ENCODE assay signal across 36 cellular contexts in genomic region chr22:45928726-45929359, GRCh38. TPM values are rescaled to one million over a fixed set of nuclear protein-coding genes. Genes with fewer than 3 reads are reported as not detected.
"Had no signal": no experiment of that assay in that cellular context is flagged by ENCODE, and none has a peak within 500 bp of the region (broad histone marks: within the 10 kb centered on the region; RNA-seq: fewer than 3 reads in every experiment).

No MANE protein-coding gene starts in this region.

- H3K27ac ChIP-seq: ascending aorta, breast epithelium, coronary artery, epithelial cell of prostate, esophagus squamous epithelium, gastroesophageal sphincter, heart right ventricle, WERI-Rb-1 had no signal

- H3K27me3 Mint-ChIP-seq: activated CD4-positive, alpha-beta T cell treated with anti-CD3 and anti-CD28 coated beads, Interleukin-2, amount 10 ng/mL, durations not matched to agents 24 days and 14 days; activated CD8-positive, alpha-beta memory T cell treated with anti-CD3 and anti-CD28 coated beads, Interleukin-2, amount 10 ng/mL, durations not matched to agents 7 days and 5 days had no signal

- H3K27me3 ChIP-seq: ascending aorta, breast epithelium had no signal

- H3K4me3 ChIP-seq: ascending aorta, breast epithelium, coronary artery, esophagus squamous epithelium, gastroesophageal sphincter, heart right ventricle had no signal

- H3K36me3 Mint-ChIP-seq: activated CD4-positive, alpha-beta memory T cell treated with anti-CD3 and anti-CD28 coated beads for 36 hours; activated CD8-positive, alpha-beta memory T cell treated with anti-CD3 and anti-CD28 coated beads, Interleukin-2, amount 10 ng/mL, durations not matched to agents 7 days and 5 days; activated naive CD4-positive, alpha-beta T cell treated with anti-CD3 and anti-CD28 coated beads, Interleukin-2, amount 10 ng/mL, durations not matched to agents 7 days and 5 days; activated naive CD4-positive, alpha-beta T cell treated with anti-CD3 and anti-CD28 coated beads, Interleukin-2, amount 50 U/mL, for 72 hours; activated naive CD8-positive, alpha-beta T cell treated with anti-CD3 and anti-CD28 coated beads, Interleukin-2, amount 10 ng/mL, durations not matched to agents 7 days and 5 days; brain had no signal

- H3K27ac Mint-ChIP-seq: activated B cell treated with CpG ODN at 0.5 μM for 24 hours; activated CD4-positive, alpha-beta memory T cell treated with anti-CD3 and anti-CD28 coated beads for 36 hours; activated CD4-positive, alpha-beta T cell treated with anti-CD3 and anti-CD28 coated beads for 36 hours; activated CD4-positive, alpha-beta T cell treated with anti-CD3 and anti-CD28 coated beads, Interleukin-2, amount 10 ng/mL, durations not matched to agents 24 days and 14 days; activated CD8-positive, alpha-beta memory T cell treated with anti-CD3 and anti-CD28 coated beads, Interleukin-2, amount 10 ng/mL, durations not matched to agents 7 days and 5 days; activated CD8-positive, alpha-beta T cell treated with anti-CD3 and anti-CD28 coated beads, Interleukin-2, amount 10 ng/mL, durations not matched to agents 7 days and 5 days; activated naive CD4-positive, alpha-beta T cell treated with anti-CD3 and anti-CD28 coated beads, Interleukin-2, amount 10 ng/mL, durations not matched to agents 7 days and 5 days; activated naive CD8-positive, alpha-beta T cell treated with anti-CD3 and anti-CD28 coated beads, Interleukin-2, amount 10 ng/mL, durations not matched to agents 7 days and 5 days; activated T-cell treated with anti-CD3 and anti-CD28 coated beads, Interleukin-2, amount 50 U/mL, for 72 hours; effector memory CD8-positive, alpha-beta T cell; T-helper 1 cell treated with Interleukin-12 subunit alpha and Interleukin-12 subunit beta and Interleukin-4 antibody, amounts not matched to agents 30 μg/mL and 1 μg/mL, for 36 hours; T-helper 2 cell treated with Interferon-gamma antibody and Interleukin-4, amounts not matched to agents 5 μg/mL and 100 μg/mL, for 36 hours had no signal

- H3K4me1 ChIP-seq: ascending aorta, breast epithelium, gastroesophageal sphincter, heart right ventricle had no signal

- H3K9me3 ChIP-seq: ascending aorta, breast epithelium, esophagus squamous epithelium, gastroesophageal sphincter, heart right ventricle had no signal

- FAIRE-seq: endothelial cell of umbilical vein had no signal

- ATAC-seq: activated CD4-positive, alpha-beta T cell treated with anti-CD3 and anti-CD28 coated beads for 36 hours; activated CD4-positive, CD25-positive, alpha-beta regulatory T cell treated with anti-CD3 and anti-CD28 coated beads, Interleukin-2, amount 50 U/mL, for 24 hours; activated CD8-positive, alpha-beta memory T cell treated with anti-CD3 and anti-CD28 coated beads, Interleukin-2, amount 10 ng/mL, durations not matched to agents 7 days and 5 days; activated CD8-positive, alpha-beta T cell treated with anti-CD3 and anti-CD28 coated beads, Interleukin-2, amount 10 ng/mL, durations not matched to agents 7 days and 5 days; activated naive CD4-positive, alpha-beta T cell treated with anti-CD3 and anti-CD28 coated beads, Interleukin-2, amount 50 U/mL, for 72 hours; activated T-cell treated with anti-CD3 and anti-CD28 coated beads, Interleukin-2, amount 50 U/mL, for 72 hours; effector memory CD8-positive, alpha-beta T cell; gastroesophageal sphincter; heart right ventricle had no signal

- H3K4me3 Mint-ChIP-seq: activated B cell treated with CpG ODN at 0.5 μM for 24 hours; activated CD4-positive, alpha-beta memory T cell treated with anti-CD3 and anti-CD28 coated beads for 36 hours; activated CD4-positive, alpha-beta T cell treated with anti-CD3 and anti-CD28 coated beads for 36 hours; activated CD4-positive, alpha-beta T cell treated with anti-CD3 and anti-CD28 coated beads, Interleukin-2, amount 10 ng/mL, durations not matched to agents 24 days and 14 days; activated CD8-positive, alpha-beta memory T cell treated with anti-CD3 and anti-CD28 coated beads, Interleukin-2, amount 10 ng/mL, durations not matched to agents 7 days and 5 days; activated CD8-positive, alpha-beta T cell treated with anti-CD3 and anti-CD28 coated beads, Interleukin-2, amount 10 ng/mL, durations not matched to agents 7 days and 5 days; activated naive CD4-positive, alpha-beta T cell treated with anti-CD3 and anti-CD28 coated beads, Interleukin-2, amount 10 ng/mL, durations not matched to agents 7 days and 5 days; activated naive CD8-positive, alpha-beta T cell treated with anti-CD3 and anti-CD28 coated beads, Interleukin-2, amount 10 ng/mL, durations not matched to agents 7 days and 5 days; activated T-cell treated with anti-CD3 and anti-CD28 coated beads, Interleukin-2, amount 50 U/mL, for 72 hours; brain; central memory CD8-positive, alpha-beta T cell; effector memory CD8-positive, alpha-beta T cell; T-helper 1 cell treated with Interleukin-12 subunit alpha and Interleukin-12 subunit beta and Interleukin-4 antibody, amounts not matched to agents 30 μg/mL and 1 μg/mL, for 36 hours; T-helper 2 cell treated with Interferon-gamma antibody and Interleukin-4, amounts not matched to agents 5 μg/mL and 100 μg/mL, for 36 hours had no signal

- DNase-seq: activated B cell treated with CpG ODN at 0.5 μM for 24 hours; activated CD4-positive, alpha-beta memory T cell treated with anti-CD3 and anti-CD28 coated beads for 36 hours; activated CD4-positive, alpha-beta T cell treated with anti-CD3 and anti-CD28 coated beads for 36 hours; activated CD4-positive, alpha-beta T cell treated with anti-CD3 and anti-CD28 coated beads, Interleukin-2, amount 10 ng/mL, durations not matched to agents 24 days and 14 days; activated CD8-positive, alpha-beta memory T cell treated with anti-CD3 and anti-CD28 coated beads, Interleukin-2, amount 10 ng/mL, durations not matched to agents 7 days and 5 days; activated CD8-positive, alpha-beta memory T cell treated with anti-CD3 and anti-CD28 coated beads, Interleukin-2, amount 50 U/mL, for 4 hours; activated CD8-positive, alpha-beta T cell treated with anti-CD3 and anti-CD28 coated beads, Interleukin-2, amount 10 ng/mL, durations not matched to agents 7 days and 5 days; activated gamma-delta T cell; activated naive CD4-positive, alpha-beta T cell; activated naive CD4-positive, alpha-beta T cell treated with anti-CD3 and anti-CD28 coated beads, Interleukin-2, amount 10 ng/mL, durations not matched to agents 7 days and 5 days; activated naive CD8-positive, alpha-beta T cell treated with anti-CD3 and anti-CD28 coated beads, Interleukin-2, amount 10 ng/mL, durations not matched to agents 7 days and 5 days; activated T-cell treated with anti-CD3 and anti-CD28 coated beads, Interleukin-2, amount 50 U/mL, for 1 hour; activated T-cell treated with anti-CD3 and anti-CD28 coated beads, Interleukin-2, amount 50 U/mL, for 72 hours; dermis blood vessel endothelial cell; effector CD4-positive, alpha-beta T cell; effector memory CD8-positive, alpha-beta T cell; esophagus squamous epithelium; foreskin melanocyte; heart right ventricle; T1000; WERI-Rb-1 had no signal

- H3K9me3 Mint-ChIP-seq: activated B cell treated with CpG ODN at 0.5 μM for 24 hours; activated CD4-positive, alpha-beta memory T cell treated with anti-CD3 and anti-CD28 coated beads for 36 hours; activated CD4-positive, alpha-beta T cell treated with anti-CD3 and anti-CD28 coated beads, Interleukin-2, amount 10 ng/mL, durations not matched to agents 24 days and 14 days; activated naive CD4-positive, alpha-beta T cell treated with anti-CD3 and anti-CD28 coated beads, Interleukin-2, amount 10 ng/mL, durations not matched to agents 7 days and 5 days; activated naive CD4-positive, alpha-beta T cell treated with anti-CD3 and anti-CD28 coated beads, Interleukin-2, amount 50 U/mL, for 72 hours; activated naive CD8-positive, alpha-beta T cell treated with anti-CD3 and anti-CD28 coated beads, Interleukin-2, amount 10 ng/mL, durations not matched to agents 7 days and 5 days; activated T-cell treated with anti-CD3 and anti-CD28 coated beads, Interleukin-2, amount 50 U/mL, for 72 hours; brain; central memory CD8-positive, alpha-beta T cell; effector memory CD8-positive, alpha-beta T cell; T-helper 1 cell treated with Interleukin-12 subunit alpha and Interleukin-12 subunit beta and Interleukin-4 antibody, amounts not matched to agents 30 μg/mL and 1 μg/mL, for 36 hours; T-helper 2 cell treated with Interferon-gamma antibody and Interleukin-4, amounts not matched to agents 5 μg/mL and 100 μg/mL, for 36 hours had no signal

- H3K4me1 Mint-ChIP-seq: activated B cell treated with CpG ODN at 0.5 μM for 24 hours; activated CD4-positive, alpha-beta T cell treated with anti-CD3 and anti-CD28 coated beads for 36 hours; activated CD4-positive, alpha-beta T cell treated with anti-CD3 and anti-CD28 coated beads, Interleukin-2, amount 10 ng/mL, durations not matched to agents 24 days and 14 days; activated CD8-positive, alpha-beta memory T cell treated with anti-CD3 and anti-CD28 coated beads, Interleukin-2, amount 10 ng/mL, durations not matched to agents 7 days and 5 days; activated naive CD4-positive, alpha-beta T cell treated with anti-CD3 and anti-CD28 coated beads, Interleukin-2, amount 10 ng/mL, durations not matched to agents 7 days and 5 days; activated naive CD8-positive, alpha-beta T cell treated with anti-CD3 and anti-CD28 coated beads, Interleukin-2, amount 10 ng/mL, durations not matched to agents 7 days and 5 days; brain; central memory CD8-positive, alpha-beta T cell had no signal

- H3K36me3 ChIP-seq: ascending aorta, breast epithelium, gastroesophageal sphincter, heart right ventricle, WERI-Rb-1 had no signal

RNA-seq across cellular contexts. Expression of gene WNT7B, which starts 48.1 kb away (rescaled TPM):
- total RNA-seq: activated B cell treated with CpG ODN at 0.5 μM for 24 hours; activated CD4-positive, alpha-beta memory T cell treated with anti-CD3 and anti-CD28 coated beads for 36 hours; activated CD4-positive, alpha-beta T cell treated with anti-CD3 and anti-CD28 coated beads for 36 hours; activated CD4-positive, alpha-beta T cell treated with anti-CD3 and anti-CD28 coated beads, Interleukin-2, amount 10 ng/mL, durations not matched to agents 24 days and 14 days; activated CD8-positive, alpha-beta memory T cell treated with anti-CD3 and anti-CD28 coated beads for 36 hours; activated CD8-positive, alpha-beta memory T cell treated with anti-CD3 and anti-CD28 coated beads, Interleukin-2, amount 10 ng/mL, durations not matched to agents 7 days and 5 days; activated CD8-positive, alpha-beta T cell treated with anti-CD3 and anti-CD28 coated beads, Interleukin-2, amount 10 ng/mL, durations not matched to agents 7 days and 5 days; activated naive CD8-positive, alpha-beta T cell treated with anti-CD3 and anti-CD28 coated beads, Interleukin-2, amount 10 ng/mL, durations not matched to agents 7 days and 5 days; activated T-cell treated with anti-CD3 and anti-CD28 coated beads, Interleukin-2, amount 50 U/mL, for 72 hours; ascending aorta; cardiac septum; dermis blood vessel endothelial cell; endothelial cell of umbilical vein; heart right ventricle had no signal
- polyA plus RNA-seq: endothelial cell of umbilical vein, fibroblast of lung, heart right ventricle had no signal
